ENCODE assay signal across 7 cellular contexts in genomic region chr15:84600331-84600686, GRCh38. TPM values are rescaled to one million over a fixed set of nuclear protein-coding genes. Genes with fewer than 3 reads are reported as not detected.
DNase-seq lines count a peak whose midpoint lies in the region; ATAC-seq and TF ChIP-seq lines count a peak whose summit lies in the region.

No MANE protein-coding gene starts in this region.

- WGBS in ectodermal cell, 2 experiments = 8% methylated on average over 20 of the region's 20 CpGs
- 0 to 1% methylated on average over 20 of the region's 20 CpGs for WGBS in lung, 2 donors

- no peak for TF ChIP-seq CTCF in lung (IDR thresholded peaks at IDR 0.05; ENCODE audit: control extremely low read depth, extremely low read depth)

- ATAC-seq in GM18505 (IDR thresholded peaks at IDR 0.05; ENCODE audit: unreplicated experiment) (peak; percentile 8), HG03159 (IDR thresholded peaks at IDR 0.05; ENCODE audit: unreplicated experiment) (peak; percentile 1), lung (ENCODE audit: insufficient read depth, low FRiP score) (peak; percentile 84)

- H3K27me3 ChIP-seq in ectodermal cell (ENCODE audit: control insufficient read depth, insufficient read depth, low read length, poor library complexity, severe bottlenecking) (peaks cover 25% of the 10 kb centered on the region), lung (ENCODE audit: control insufficient read depth, insufficient read depth) (no peaks in the 10 kb centered on the region)

- no peaks in the 10 kb centered on the region for H3K9me3 ChIP-seq in ectodermal cell (ENCODE audit: control insufficient read depth, low read length)
- no peaks in the 10 kb centered on the region for H3K9me3 ChIP-seq in lung (ENCODE audit: control insufficient read depth in 2 of 2, insufficient read depth in 1 of 2, low read length in 1 of 2)

- DNase-seq in NCI-H345 treated with DMSO at 0.1 percent for 48 hours (lab: John Stamatoyannopoulos, UW; ENCODE audit: unreplicated experiment) = peak; percentile 39
- DNase-seq in activated CD4-positive, alpha-beta T cell treated with anti-CD3 and anti-CD28 coated beads for 4 hours = peak; percentile 48 to 59
- DNase-seq in lung (ENCODE audit: low spot score) = peak; percentile 88
- peak; percentile 30 to 64 (median 31) for DNase-seq in stimulated activated CD4-positive, alpha-beta T cell treated with anti-CD3 and anti-CD28 coated beads, TNF-alpha, amount 100 ng/mL, for 24 hours (ENCODE audit: low read depth in 3 of 3)

- no peaks in the 10 kb centered on the region for H3K4me1 ChIP-seq in ectodermal cell (ENCODE audit: control insufficient read depth, insufficient read depth, low read length)
- peaks cover 0 to 3% of the 10 kb centered on the region in 2 donors for H3K4me1 ChIP-seq in lung (ENCODE audit: control insufficient read depth in 2 of 2, insufficient read depth in 2 of 2, low read length in 2 of 2)

- H3K36me3 ChIP-seq in ectodermal cell (ENCODE audit: control insufficient read depth, insufficient read depth, low read length) = peaks cover 3% of the 10 kb centered on the region
- peaks cover 3 to 5% of the 10 kb centered on the region in 2 donors for H3K36me3 ChIP-seq in lung (ENCODE audit: control insufficient read depth in 2 of 2, insufficient read depth in 2 of 2, low read length in 2 of 2)

- H3K27ac ChIP-seq in ectodermal cell (ENCODE audit: insufficient read depth, low read depth, low read length, poor library complexity, severe bottlenecking) (no peak overlapping the region), lung (ENCODE audit: low read depth in 1 of 2, low read length in 1 of 2) (peak overlapping the region in 1 of 2 donors; percentile 38)

- no peak for TF ChIP-seq POLR2A in GM18505 (IDR thresholded peaks at IDR 0.05; ENCODE audit: borderline replicate concordance, extremely low read depth, insufficient read depth, insufficient read length)

- H3K4me3 ChIP-seq in ectodermal cell (ENCODE audit: insufficient read depth, low read depth, low read length) = peak overlapping the region; percentile 93
- peak overlapping the region; percentile 57 for H3K4me3 ChIP-seq in lung

RNA-seq across cellular contexts. Expression of gene ZSCAN2, which starts 0.5 kb away (rescaled TPM):
- 15.2 TPM for polyA plus RNA-seq in ectodermal cell (2013, experiment 1 of 4)
- polyA plus RNA-seq in ectodermal cell (2013, experiment 2 of 4) = 12.3 TPM
- polyA plus RNA-seq in ectodermal cell (2013, experiment 3 of 4) = 10.8 TPM
- polyA plus RNA-seq in ectodermal cell (2013, experiment 4 of 4) = 13.1 TPM
- total RNA-seq in lung = 10 to 100 TPM in 1 of 2 donors, 1 to 10 TPM in 1; 5.0 to 12.8 TPM
- polyA plus RNA-seq in lung = 1 to 10 TPM; 2.5 to 3.7 TPM

RNA-seq across cellular contexts. Expression of gene WDR73, which starts 53.8 kb away (rescaled TPM):
- polyA plus RNA-seq in ectodermal cell (2013, experiment 1 of 4) = 43.3 TPM
- 56.6 TPM for polyA plus RNA-seq in ectodermal cell (2013, experiment 2 of 4)
- 34.9 TPM for polyA plus RNA-seq in ectodermal cell (2013, experiment 3 of 4)
- polyA plus RNA-seq in ectodermal cell (2013, experiment 4 of 4) = 39.9 TPM
- 10 to 100 TPM; 33.3 to 35.6 TPM for total RNA-seq in lung
- polyA plus RNA-seq in lung = 10 to 100 TPM; 18.2 to 19.7 TPM

RNA-seq across cellular contexts. Expression of gene NMB, which starts 57.7 kb away (rescaled TPM):
- 6.2 TPM for polyA plus RNA-seq in ectodermal cell (2013, experiment 1 of 4)
- 7.2 TPM for polyA plus RNA-seq in ectodermal cell (2013, experiment 2 of 4)
- 11.4 TPM for polyA plus RNA-seq in ectodermal cell (2013, experiment 3 of 4)
- polyA plus RNA-seq in ectodermal cell (2013, experiment 4 of 4) = 10.7 TPM
- 1 to 10 TPM; 2.6 to 9.3 TPM for total RNA-seq in lung
- polyA plus RNA-seq in lung = 1 to 10 TPM; 4.7 to 6.4 TPM

Comparison
In these comparisons a context has a peak if more than half of its experiments do, and no peak if none do; other contexts are left out.
1. ATAC-seq: peak in every context shown above with its lines; median percentile 84 in lung; 8 in GM18505; 1 in HG03159.
2. DNase-seq: peak in every context shown above with its lines; median percentile 88 in lung; 54 in activated CD4-positive, alpha-beta T cell treated with anti-CD3 and anti-CD28 coated beads for 4 hours; 39 in NCI-H345 treated with DMSO at 0.1 percent for 48 hours; 31 in stimulated activated CD4-positive, alpha-beta T cell treated with anti-CD3 and anti-CD28 coated beads, TNF-alpha, amount 100 ng/mL, for 24 hours.